In genomic region chr1:197437891-197438853, GRCh38 we compare ENCODE assay signal across 2 cellular contexts.
TF ChIP-seq lines count a peak whose summit lies in the region.

No MANE protein-coding gene starts in this region.

TF ChIP-seq in SK-N-SH treated with all-trans-retinoic acid at 6 μM for 48 hours, 23 proteins besides CTCF, POLR2A, EP300 and RAD21 (continued from another document):
- TF ChIP-seq ZC3H10 (CRISPR knock-in tag; IDR thresholded peaks at IDR 0.05), result peak; percentile 67; the same call in 1 of the 2 replicates
- TF ChIP-seq CSDC2 (CRISPR knock-in tag; IDR thresholded peaks at IDR 0.05), result no peak
- no peak for TF ChIP-seq PATZ1 (CRISPR knock-in tag; IDR thresholded peaks at IDR 0.05; ENCODE audit: borderline replicate concordance)
- peak; percentile 67; the same call in 1 of the 2 replicates for TF ChIP-seq TOX (CRISPR knock-in tag; IDR thresholded peaks at IDR 0.05; ENCODE audit: borderline replicate concordance)
- TF ChIP-seq RARB (CRISPR knock-in tag; IDR thresholded peaks at IDR 0.05), result peak; percentile 77; the same call in 1 of the 2 replicates
- no peak for TF ChIP-seq TSHZ2 (CRISPR knock-in tag; IDR thresholded peaks at IDR 0.05)
- no peak for TF ChIP-seq OSR1 (CRISPR knock-in tag; IDR thresholded peaks at IDR 0.05)
TF ChIP-seq in SK-N-SH treated with all-trans-retinoic acid at 6 μM for 48 hours: peak in this region for 5.

TF ChIP-seq in SK-N-SH, 30 proteins besides CTCF, POLR2A, EP300 and RAD21 (continued from another document):
- TF ChIP-seq IRF3 (IDR thresholded peaks at IDR 0.05; ENCODE audit: low read depth, low read length) (no peak), SMC3 (IDR thresholded peaks at IDR 0.05; ENCODE audit: low read depth, low read length) (no peak), FOSL2 (IDR thresholded peaks at IDR 0.05; ENCODE audit: borderline replicate concordance, low read depth) (no peak), TCF12 (IDR thresholded peaks at IDR 0.05) (no peak), JUND (IDR thresholded peaks at IDR 0.05) (no peak)
- TF ChIP-seq, protein P1, sequence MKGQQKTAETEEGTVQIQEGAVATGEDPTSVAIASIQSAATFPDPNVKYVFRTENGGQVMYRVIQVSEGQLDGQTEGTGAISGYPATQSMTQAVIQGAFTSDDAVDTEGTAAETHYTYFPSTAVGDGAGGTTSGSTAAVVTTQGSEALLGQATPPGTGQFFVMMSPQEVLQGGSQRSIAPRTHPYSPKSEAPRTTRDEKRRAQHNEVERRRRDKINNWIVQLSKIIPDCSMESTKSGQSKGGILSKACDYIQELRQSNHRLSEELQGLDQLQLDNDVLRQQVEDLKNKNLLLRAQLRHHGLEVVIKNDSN (IDR thresholded peaks at IDR 0.05; ENCODE audit: borderline replicate concordance, low read depth), result no peak
